25 cellular contexts compared by ENCODE assay signal in genomic region chr13:106819413-106820180, GRCh38.
DNase-seq lines count a peak whose midpoint lies in the region; ATAC-seq and TF ChIP-seq lines count a peak whose summit lies in the region.
"Had no signal": no experiment of that assay in that cellular context is flagged by ENCODE, and none has a peak within 500 bp of the region (broad histone marks: within the 10 kb centered on the region; RNA-seq: fewer than 3 reads in every experiment).

No MANE protein-coding gene starts in this region.

- H3K36me3 ChIP-seq in Caco-2 (ENCODE audit: control insufficient read depth, insufficient read depth, low read length) (no peaks in the 10 kb centered on the region), trophoblast cell (ENCODE audit: control insufficient read depth in 1 of 2, insufficient read depth in 2 of 2, low read length in 2 of 2) (no peaks in the 10 kb centered on the region)
- H3K36me3 ChIP-seq: MG63, SJSA1 had no signal

- CTCF ChIA-PET in Caco-2 (lab: Charles Lee) (no interaction called here), WTC11 (lab: Charles Lee) (no interaction called here)

- no peak overlapping the region for H3K14ac ChIP-seq in trophoblast cell (ENCODE audit: low read length)

- POLR2A ChIA-PET in Caco-2 (lab: Charles Lee) (no interaction called here), WTC11 (lab: Charles Lee) (no interaction called here)

- no peak overlapping the region for H3K9ac ChIP-seq in trophoblast cell (ENCODE audit: low read length)

- no peak overlapping the region for H2BK120ac ChIP-seq in trophoblast cell (ENCODE audit: insufficient read depth, low read length, poor library complexity)

- H3K4ac ChIP-seq in trophoblast cell (ENCODE audit: low read depth, low read length): no peak overlapping the region

- H4K8ac ChIP-seq in trophoblast cell (ENCODE audit: low read depth, low read length): no peak overlapping the region

- H3K27me3 Mint-ChIP-seq in Caco-2 (ENCODE audit: insufficient read depth, unreplicated experiment) (no peaks in the 10 kb centered on the region), WTC11 (ENCODE audit: low read depth) (no peaks in the 10 kb centered on the region)
- H3K27me3 Mint-ChIP-seq: T-cell had no signal

- no peak overlapping the region for H3K23ac ChIP-seq in trophoblast cell (ENCODE audit: low read length)

- no peak overlapping the region for H2BK5ac ChIP-seq in trophoblast cell (ENCODE audit: low read depth, low read length, poor library complexity)

- H3K4me1 ChIP-seq in Caco-2 (peaks cover 13% of the 10 kb centered on the region), trophoblast cell (ENCODE audit: control insufficient read depth in 1 of 2, insufficient read depth in 2 of 2, low read length in 2 of 2) (no peaks in the 10 kb centered on the region)
- H3K4me1 ChIP-seq: A549, SJSA1 had no signal

- H4K12ac ChIP-seq in trophoblast cell (ENCODE audit: low read depth, low read length): no peak overlapping the region

- H3K18ac ChIP-seq in trophoblast cell (ENCODE audit: low read length): no peak overlapping the region

- BruUV-seq in Caco-2 (replicated peaks; lab: Mats Ljungman, UMichigan): no TSS peak

- no peak for TF ChIP-seq CTCF in Caco-2 (IDR thresholded peaks at IDR 0.05; ENCODE audit: insufficient read depth in 1 of 2, low read depth in 1 of 2, low read length in 1 of 2, severe bottlenecking in 1 of 2, unreplicated experiment in 1 of 2)
- TF ChIP-seq CTCF in WTC11 (IDR thresholded peaks at IDR 0.05): no peak
- no peak for TF ChIP-seq CTCF in omental fat pad (IDR thresholded peaks at IDR 0.05)
- no peak for TF ChIP-seq CTCF in GM20000 (IDR thresholded peaks at IDR 0.05; ENCODE audit: extremely low read depth, missing control alignments)

- ATAC-seq in WTC11: 0 out of 2 replicates have a peak, but pooled peaks have one; percentile 13
- ATAC-seq in omental fat pad (ENCODE audit: low FRiP score): no peak
- no peak for ATAC-seq in GM21576 (IDR thresholded peaks at IDR 0.05; ENCODE audit: unreplicated experiment)
- ATAC-seq: A549, T-cell had no signal

- H4K91ac ChIP-seq in trophoblast cell (ENCODE audit: low read depth, low read length): no peak overlapping the region

- no peaks in the 10 kb centered on the region for H3K9me3 Mint-ChIP-seq in Caco-2 (ENCODE audit: unreplicated experiment)
- H3K9me3 Mint-ChIP-seq in WTC11: peaks cover 4% of the 10 kb centered on the region; the same call in 1 of the 2 replicates

- intact Hi-C loops in Caco-2 (cut with micrococcal nuclease; ENCODE audit: unreplicated experiment): loop anchor here (2.0 kb wide), 1 partner anchor 41 kb away; no protein-coding TSS in a partner anchor

- H3K79me1 ChIP-seq in trophoblast cell (ENCODE audit: low read length): no peaks in the 10 kb centered on the region

- H3K36me3 Mint-ChIP-seq in Caco-2 (ENCODE audit: insufficient read depth, unreplicated experiment) (no peaks in the 10 kb centered on the region), WTC11 (no peaks in the 10 kb centered on the region; the same call in 1 of the 2 replicates)
- H3K36me3 Mint-ChIP-seq: T-cell had no signal

- H3K79me2 ChIP-seq in trophoblast cell (ENCODE audit: control insufficient read depth, insufficient read depth, low read length, poor library complexity): no peaks in the 10 kb centered on the region

- H3K4me3 Mint-ChIP-seq in Caco-2 (ENCODE audit: unreplicated experiment) (no peak overlapping the region), WTC11 (no peak overlapping the region)
- H3K4me3 Mint-ChIP-seq: T-cell had no signal

- no peaks in the 10 kb centered on the region for H3K27me3 ChIP-seq in Caco-2 (replicated peaks; ENCODE audit: control insufficient read depth, insufficient read depth, low read length)
- H3K27me3 ChIP-seq in trophoblast cell (ENCODE audit: insufficient read depth, low read length): no peaks in the 10 kb centered on the region
- H3K27me3 ChIP-seq: MG63, SJSA1 had no signal

- H3K9me3 ChIP-seq in Caco-2 (no peaks in the 10 kb centered on the region), trophoblast cell (ENCODE audit: insufficient read depth, low read depth, low read length) (no peaks in the 10 kb centered on the region)
- H3K9me3 ChIP-seq: A549, MG63, SJSA1 had no signal

- no peak overlapping the region for H2AFZ ChIP-seq in trophoblast cell (ENCODE audit: insufficient read depth, low read length, poor library complexity)

- no peak overlapping the region for H3K27ac ChIP-seq in trophoblast cell (ENCODE audit: low read depth, low read length)
- H3K27ac ChIP-seq: A549, SJSA1 had no signal

- in situ Hi-C loops in KBM-7 (cut with MboI; ENCODE audit: low pct_unique_long_range_greater_than_20kb, low sequenced_read_pairs): no loop called here

- H3K4me3 ChIP-seq in Caco-2 (ENCODE audit: low read depth, low read length) (no peak overlapping the region), trophoblast cell (ENCODE audit: low read depth, low read length) (no peak overlapping the region)
- H3K4me3 ChIP-seq: A549, MG63, SJSA1 had no signal

- no peak overlapping the region for H2BK12ac ChIP-seq in trophoblast cell (ENCODE audit: low read length)

- DNase-seq in Caco-2 (no peak), KBM-7 (peak; percentile 40), WTC11 (ENCODE audit: low spot score) (no peak), trophoblast cell (peak; percentile 55 to 81), omental fat pad (ENCODE audit: low spot score) (no peak), GM20000 (ENCODE audit: low spot score) (no peak), SK-N-DZ (ENCODE audit: low spot score) (no peak)
- DNase-seq: DMS153, DND-41, HCEC 1CT, KG1, MG63, NCI-H1092, NCI-H1417 treated with DMSO at 0.1 percent for 48 hours, NCI-H1694 treated with DMSO at 0.1 percent for 48 hours, NCI-H2081, NCI-H2227 treated with DMSO at 0.1 percent for 48 hours, NCI-H510A, NCI-H69, Right ventricle myocardium superior, RPMI8226, T-cell had no signal

- no CpG with 5 or more reads among the region's 6 CpGs for WGBS in trophoblast cell (ENCODE audit: extremely low coverage, insufficient coverage, insufficient read length)

- no peak overlapping the region for H3K4me2 ChIP-seq in trophoblast cell (ENCODE audit: low read length)
- H3K4me2 ChIP-seq: A549 had no signal

- H2AK5ac ChIP-seq in trophoblast cell (ENCODE audit: low read length): no peak overlapping the region

- H3K27ac Mint-ChIP-seq in Caco-2 (ENCODE audit: unreplicated experiment) (peak overlapping the region; percentile 3), WTC11 (peak overlapping the region; percentile 9; the same call in 1 of the 2 replicates)
- H3K27ac Mint-ChIP-seq: T-cell had no signal

- H3K4me1 Mint-ChIP-seq in Caco-2 (ENCODE audit: low read depth, unreplicated experiment) (peaks cover 19% of the 10 kb centered on the region), WTC11 (peaks cover 55% of the 10 kb centered on the region)
- H3K4me1 Mint-ChIP-seq: T-cell had no signal

TF ChIP-seq in WTC11, 78 proteins besides CTCF, POLR2A, EP300 and RAD21:
- no peak for TF ChIP-seq CREM (CRISPR knock-in tag; IDR thresholded peaks at IDR 0.05)
- TF ChIP-seq USF2 (CRISPR knock-in tag; IDR thresholded peaks at IDR 0.05): no peak
- no peak for TF ChIP-seq MLX (CRISPR knock-in tag; IDR thresholded peaks at IDR 0.05)

Comparison
In these comparisons a context has a peak if more than half of its experiments do, and no peak if none do; other contexts are left out.
1. DNase-seq: peak in KBM-7 (single experiment) and trophoblast cell (2 of 2); none in Caco-2 (0 of 2), WTC11 (single experiment), omental fat pad (single experiment), GM20000 (single experiment) and SK-N-DZ (single experiment).